8 cellular contexts compared by ENCODE assay signal in genomic region chr2:171319164-171319810, GRCh38.
A peak's percentile ranks its signal among the peaks of the same experiment; 100 is the strongest.
DNase-seq lines count a peak whose midpoint lies in the region; ATAC-seq and TF ChIP-seq lines count a peak whose summit lies in the region.

No MANE protein-coding gene starts in this region.

- no TSS peak for BruUV-seq in PC-9 (replicated peaks; lab: Mats Ljungman, UMichigan)

- H3K79me1 ChIP-seq in mesendoderm (ENCODE audit: low read length), result no peaks in the 10 kb centered on the region

- intact Hi-C loops in activated naive CD4-positive, alpha-beta T cell treated with anti-CD3 and anti-CD28 coated beads for 36 hours (cut with micrococcal nuclease), result loop anchor here (1.0 to 10.0 kb wide), 21 partner anchors 28 to 1116 kb away; partner anchors contain the start of genes DCAF17 and GORASP2
- intact Hi-C loops in PC-9 (cut with micrococcal nuclease; ENCODE audit: unreplicated experiment), result no loop called here

- no peak overlapping the region for H2BK15ac ChIP-seq in mesendoderm (replicated peaks; ENCODE audit: low read depth)

- H2AFZ ChIP-seq in PC-9, result no peak overlapping the region

- no peaks in the 10 kb centered on the region; the same call in 1 of the 2 replicates for H3K9me2 ChIP-seq in PC-9 (ENCODE audit: insufficient read depth)

- no peaks in the 10 kb centered on the region for H3K9me3 ChIP-seq in CD4-positive, CD25-positive, alpha-beta regulatory T cell (ENCODE audit: control insufficient read depth in 2 of 2, low read length in 2 of 2)
- H3K9me3 ChIP-seq in PC-9 (ENCODE audit: insufficient read depth, low read depth), result no peaks in the 10 kb centered on the region

- H3K27ac ChIP-seq in CD4-positive, CD25-positive, alpha-beta regulatory T cell (ENCODE audit: insufficient read depth, low read length, poor library complexity, severe bottlenecking), result peak overlapping the region; percentile 65
- H3K27ac ChIP-seq in mesendoderm (ENCODE audit: low read depth, low read length) (peak overlapping the region; percentile 85), PC-9 (no peak overlapping the region)

- no peaks in the 10 kb centered on the region for H4K20me1 ChIP-seq in PC-9 (ENCODE audit: insufficient read depth)

- H3K4me3 ChIP-seq in CD4-positive, CD25-positive, alpha-beta regulatory T cell (ENCODE audit: low read depth, low read length), result peak overlapping the region; percentile 83
- no peak overlapping the region for H3K4me3 ChIP-seq in mesendoderm (ENCODE audit: low read length)
- H3K4me3 ChIP-seq in PC-9, result no peak overlapping the region

- H3K27ac Mint-ChIP-seq in CD4-positive, CD25-positive, alpha-beta regulatory T cell, result peak overlapping the region; percentile 80 to 99 (median 86)
- H3K27ac Mint-ChIP-seq in activated naive CD4-positive, alpha-beta T cell treated with anti-CD3 and anti-CD28 coated beads for 36 hours, result peak overlapping the region; percentile 99
- peak overlapping the region in 1 of 6 donors; percentile 26 for H3K27ac Mint-ChIP-seq in immature natural killer cell
- H3K27ac Mint-ChIP-seq in osteocyte (ENCODE audit: unreplicated experiment), result no peak overlapping the region

- H4K8ac ChIP-seq in mesendoderm (ENCODE audit: low read depth, low read length), result no peak overlapping the region

- peak overlapping the region; percentile 65 for H3K18ac ChIP-seq in mesendoderm (ENCODE audit: low read length)

- no peak overlapping the region for H2BK120ac ChIP-seq in mesendoderm (ENCODE audit: low read depth, low read length)

- no peak overlapping the region for H4K5ac ChIP-seq in mesendoderm (ENCODE audit: low read length)

- peak; percentile 22 to 76 (median 39) for DNase-seq in CD4-positive, CD25-positive, alpha-beta regulatory T cell
- peak; percentile 85 for DNase-seq in activated naive CD4-positive, alpha-beta T cell treated with anti-CD3 and anti-CD28 coated beads for 36 hours
- DNase-seq in mesendoderm (peak; percentile 95), immature natural killer cell (no peak), osteocyte (ENCODE audit: extremely low spot score, unreplicated experiment) (no peak), PC-9 (no peak)

- H3K4me3 Mint-ChIP-seq in CD4-positive, CD25-positive, alpha-beta regulatory T cell, result peak overlapping the region; percentile 43 to 80 (median 68)
- H3K4me3 Mint-ChIP-seq in activated naive CD4-positive, alpha-beta T cell treated with anti-CD3 and anti-CD28 coated beads for 36 hours, result peak overlapping the region; percentile 55
- H3K4me3 Mint-ChIP-seq in immature natural killer cell (peak overlapping the region in 1 of 5 donors; percentile 26), osteocyte (ENCODE audit: unreplicated experiment) (no peak overlapping the region)

- no peak overlapping the region for H3K23ac ChIP-seq in mesendoderm (ENCODE audit: low read length)

- peaks cover 0 to 2% (median 0%) of the 10 kb centered on the region in 7 donors for H3K9me3 Mint-ChIP-seq in CD4-positive, CD25-positive, alpha-beta regulatory T cell
- no peaks in the 10 kb centered on the region for H3K9me3 Mint-ChIP-seq in activated naive CD4-positive, alpha-beta T cell treated with anti-CD3 and anti-CD28 coated beads for 36 hours
- H3K9me3 Mint-ChIP-seq in immature natural killer cell, result no peaks in the 10 kb centered on the region
- H3K9me3 Mint-ChIP-seq in osteocyte (ENCODE audit: unreplicated experiment), result no peaks in the 10 kb centered on the region

- H3K9ac ChIP-seq in mesendoderm (ENCODE audit: low read length), result no peak overlapping the region

- no peak overlapping the region for H2AK5ac ChIP-seq in mesendoderm (ENCODE audit: low read length)

- TF ChIP-seq CTCF in osteocyte (IDR thresholded peaks at IDR 0.05) (no peak), PC-9 (conservative IDR thresholded peaks at IDR 0.05) (no peak)

- peaks cover 11% of the 10 kb centered on the region for H3K36me3 Mint-ChIP-seq in CD4-positive, CD25-positive, alpha-beta regulatory T cell
- H3K36me3 Mint-ChIP-seq in activated naive CD4-positive, alpha-beta T cell treated with anti-CD3 and anti-CD28 coated beads for 36 hours (ENCODE audit: low read depth), result peaks cover 33% of the 10 kb centered on the region
- H3K36me3 Mint-ChIP-seq in immature natural killer cell (peaks cover 9 to 26% (median 11%) of the 10 kb centered on the region in 3 donors), osteocyte (ENCODE audit: unreplicated experiment) (peaks cover 18% of the 10 kb centered on the region)

- no peak overlapping the region for H3K4ac ChIP-seq in mesendoderm (ENCODE audit: low read depth, low read length)

- H3K36me3 ChIP-seq in CD4-positive, CD25-positive, alpha-beta regulatory T cell (ENCODE audit: control insufficient read depth, insufficient read depth, low read length), result no peaks in the 10 kb centered on the region
- no peaks in the 10 kb centered on the region for H3K36me3 ChIP-seq in mesendoderm (ENCODE audit: control insufficient read depth, insufficient read depth, low read length)
- no peaks in the 10 kb centered on the region for H3K36me3 ChIP-seq in PC-9 (ENCODE audit: low read depth)

- no CpG with 5 or more reads among the region's 12 CpGs for WGBS in mesendoderm (ENCODE audit: extremely low coverage, insufficient coverage, low lambda C conversion rate)

- CTCF ChIA-PET in activated naive CD4-positive, alpha-beta T cell treated with anti-CD3 and anti-CD28 coated beads for 36 hours (lab: Charles Lee), result interaction anchor here (0.6 to 1.8 kb wide), 8 partner anchors 28 to 184 kb away, joined by 3 to 9 read pairs (median 3); no protein-coding TSS in a partner anchor
- CTCF ChIA-PET in PC-9 (lab: Charles Lee), result no interaction called here

- H3F3A ChIP-seq in PC-9 (ENCODE audit: insufficient read depth, low read depth), result no peaks in the 10 kb centered on the region

- no peaks in the 10 kb centered on the region for H3K27me3 Mint-ChIP-seq in CD4-positive, CD25-positive, alpha-beta regulatory T cell
- no peaks in the 10 kb centered on the region for H3K27me3 Mint-ChIP-seq in activated naive CD4-positive, alpha-beta T cell treated with anti-CD3 and anti-CD28 coated beads for 36 hours (ENCODE audit: low read depth)
- H3K27me3 Mint-ChIP-seq in immature natural killer cell (ENCODE audit: low read depth in 3 of 3) (no peaks in the 10 kb centered on the region), osteocyte (ENCODE audit: unreplicated experiment) (no peaks in the 10 kb centered on the region)

- H3K79me2 ChIP-seq in mesendoderm (ENCODE audit: control insufficient read depth, insufficient read depth, low read length) (no peaks in the 10 kb centered on the region), PC-9 (ENCODE audit: low read depth) (no peaks in the 10 kb centered on the region)

- no peaks in the 10 kb centered on the region for H3K27me3 ChIP-seq in CD4-positive, CD25-positive, alpha-beta regulatory T cell (ENCODE audit: control insufficient read depth, insufficient read depth, low read length)
- H3K27me3 ChIP-seq in mesendoderm (ENCODE audit: insufficient read depth, low read length, poor library complexity) (no peaks in the 10 kb centered on the region), PC-9 (ENCODE audit: insufficient read depth, low read depth) (no peaks in the 10 kb centered on the region)

- H3K4me2 ChIP-seq in mesendoderm (ENCODE audit: low read length) (peak overlapping the region; percentile 33), PC-9 (no peak overlapping the region)

- H2BK5ac ChIP-seq in mesendoderm (ENCODE audit: low read length), result peak overlapping the region; percentile 97

- ATAC-seq in CD4-positive, CD25-positive, alpha-beta regulatory T cell (ENCODE audit: low read depth in 2 of 2), result peak; percentile 85 to 86
- peak; percentile 54 for ATAC-seq in GM19463 (IDR thresholded peaks at IDR 0.05; ENCODE audit: unreplicated experiment)
- ATAC-seq in HG03558 (IDR thresholded peaks at IDR 0.05; ENCODE audit: extremely low read depth, unreplicated experiment), result peak; percentile 40

- peaks cover 23 to 55% (median 46%) of the 10 kb centered on the region in 4 donors for H3K4me1 Mint-ChIP-seq in CD4-positive, CD25-positive, alpha-beta regulatory T cell
- H3K4me1 Mint-ChIP-seq in activated naive CD4-positive, alpha-beta T cell treated with anti-CD3 and anti-CD28 coated beads for 36 hours (ENCODE audit: low read depth), result peaks cover 54% of the 10 kb centered on the region
- H3K4me1 Mint-ChIP-seq in immature natural killer cell (no peaks in the 10 kb centered on the region), osteocyte (ENCODE audit: unreplicated experiment) (peaks cover 36% of the 10 kb centered on the region)

- POLR2A ChIA-PET in PC-9 (lab: Charles Lee; ENCODE audit: unreplicated experiment), result no interaction called here

- H3K56ac ChIP-seq in mesendoderm (ENCODE audit: low read length), result peak overlapping the region; percentile 84

- H3K4me1 ChIP-seq in CD4-positive, CD25-positive, alpha-beta regulatory T cell (ENCODE audit: control insufficient read depth, insufficient read depth, low read length, poor library complexity, severe bottlenecking), result peaks cover 30% of the 10 kb centered on the region
- H3K4me1 ChIP-seq in mesendoderm (ENCODE audit: control insufficient read depth, low read depth, low read length) (peaks cover 18% of the 10 kb centered on the region), PC-9 (replicated peaks; ENCODE audit: insufficient read depth) (peaks cover 8% of the 10 kb centered on the region; the same call in 1 of the 2 replicates)

Comparison
In these comparisons a context has a peak if more than half of its experiments do, and no peak if none do; other contexts are left out.
1. DNase-seq: peak in CD4-positive, CD25-positive, alpha-beta regulatory T cell (3 of 3), activated naive CD4-positive, alpha-beta T cell treated with anti-CD3 and anti-CD28 coated beads for 36 hours (single experiment) and mesendoderm (single experiment); none in immature natural killer cell (0 of 3), osteocyte (single experiment) and PC-9 (0 of 2).
2. Peak in every context shown above with its lines, with median percentiles within 50 percentile points of each other: ATAC-seq.